In the genomic region with DNA sequence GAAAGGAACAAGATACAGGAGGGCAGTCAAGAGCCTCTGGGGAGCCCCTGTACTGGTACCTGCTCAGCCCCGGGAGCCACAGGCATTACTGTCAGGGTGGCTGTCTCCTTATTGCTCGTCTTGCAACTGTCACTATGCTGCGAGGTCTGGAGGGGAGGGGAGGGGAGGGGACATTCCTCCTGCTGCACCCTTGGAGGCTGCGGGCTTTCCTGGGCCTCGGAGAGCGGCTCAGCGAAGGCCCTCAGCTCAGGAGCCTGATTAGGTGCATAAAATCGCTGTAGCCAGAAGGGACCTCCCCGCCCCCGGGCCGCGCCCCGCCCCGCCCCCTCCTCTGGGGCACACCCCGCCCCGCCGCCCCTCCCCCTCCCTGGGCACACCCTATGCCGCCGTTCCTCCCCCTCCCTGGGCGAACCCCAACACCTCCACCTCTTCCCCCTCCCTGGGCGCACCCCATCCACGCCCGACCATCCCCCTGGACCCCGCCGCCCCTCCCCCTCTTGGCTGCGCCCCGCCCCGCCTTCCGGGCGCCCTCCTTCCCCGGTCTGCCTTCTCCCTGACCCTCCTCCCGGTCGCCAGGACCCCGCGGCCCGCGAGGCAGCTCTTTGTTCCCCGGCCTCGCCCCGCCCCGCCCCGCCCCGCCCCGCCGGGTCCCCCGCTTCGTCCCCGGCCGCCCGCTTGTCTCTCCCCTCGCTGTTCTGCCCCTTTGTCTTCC, we compare ENCODE assay signal across 8 cellular contexts. TPM values are rescaled to one million over a fixed set of nuclear protein-coding genes. Genes with fewer than 3 reads are reported as not detected.
DNase-seq lines count a peak whose midpoint lies in the region; ATAC-seq and TF ChIP-seq lines count a peak whose summit lies in the region.

No MANE protein-coding gene starts in this region.

- H3K4me2 ChIP-seq in OCI-LY1 (ENCODE audit: low read length) (peak overlapping the region; percentile 39), skeletal muscle satellite cell (ENCODE audit: low read length) (peak overlapping the region; percentile 84)

- no peaks in the 10 kb centered on the region for H3F3A ChIP-seq in OCI-LY1 (ENCODE audit: insufficient read depth, low read length)

- H3K4me1 ChIP-seq in OCI-LY1 (ENCODE audit: insufficient read depth, low read length, severe bottlenecking) (no peaks in the 10 kb centered on the region), right atrium auricular region (peaks cover 0 to 33% of the 10 kb centered on the region in 2 donors), skeletal muscle satellite cell (ENCODE audit: control insufficient read depth, insufficient read depth, low read length) (peaks cover 10% of the 10 kb centered on the region)

- no peaks in the 10 kb centered on the region for H3K9me2 ChIP-seq in OCI-LY1 (ENCODE audit: low read depth, low read length)

- no peaks in the 10 kb centered on the region for H3K36me3 Mint-ChIP-seq in activated naive CD4-positive, alpha-beta T cell treated with anti-CD3 and anti-CD28 coated beads, Interleukin-2, amount 50 U/mL, for 72 hours

- H3K27me3 ChIP-seq in OCI-LY1 (ENCODE audit: insufficient read depth, low read length), result no peaks in the 10 kb centered on the region
- H3K27me3 ChIP-seq in right atrium auricular region, result no peaks in the 10 kb centered on the region
- H3K27me3 ChIP-seq in skeletal muscle satellite cell (ENCODE audit: control insufficient read depth, insufficient read depth, low read length), result peaks cover 9% of the 10 kb centered on the region

- H3K9ac ChIP-seq in OCI-LY1 (ENCODE audit: low read length), result no peak overlapping the region
- no peak overlapping the region for H3K9ac ChIP-seq in skeletal muscle satellite cell (ENCODE audit: low read depth, low read length)

- H3K36me3 ChIP-seq in OCI-LY1 (ENCODE audit: insufficient read depth, low read length) (no peaks in the 10 kb centered on the region), right atrium auricular region (no peaks in the 10 kb centered on the region), skeletal muscle satellite cell (ENCODE audit: insufficient read depth, low read length) (no peaks in the 10 kb centered on the region)

- DNase-seq in DMS53 (lab: John Stamatoyannopoulos, UW), result peak; percentile 95
- DNase-seq in activated naive CD4-positive, alpha-beta T cell treated with anti-CD3 and anti-CD28 coated beads, Interleukin-2, amount 50 U/mL, for 72 hours (ENCODE audit: low spot score in 2 of 2), result peak in 1 of 2 donors; percentile 25
- no peak for DNase-seq in right atrium auricular region (ENCODE audit: low spot score)
- DNase-seq in occipital lobe (lab: John Stamatoyannopoulos, UW), result no peak

- H3K9me3 Mint-ChIP-seq in activated naive CD4-positive, alpha-beta T cell treated with anti-CD3 and anti-CD28 coated beads, Interleukin-2, amount 50 U/mL, for 72 hours, result no peaks in the 10 kb centered on the region

- H3K79me2 ChIP-seq in OCI-LY1 (ENCODE audit: insufficient read depth, low read length), result no peaks in the 10 kb centered on the region

- no peak overlapping the region for H2AFZ ChIP-seq in OCI-LY1 (ENCODE audit: low read length)

- H3K27ac Mint-ChIP-seq in activated naive CD4-positive, alpha-beta T cell treated with anti-CD3 and anti-CD28 coated beads, Interleukin-2, amount 50 U/mL, for 72 hours, result peak overlapping the region in 1 of 2 donors; percentile 65

- H3K9me3 ChIP-seq in OCI-LY1 (ENCODE audit: low read length) (no peaks in the 10 kb centered on the region), right atrium auricular region (no peaks in the 10 kb centered on the region), skeletal muscle satellite cell (replicated peaks; ENCODE audit: low read length) (no peaks in the 10 kb centered on the region)

- TF ChIP-seq CTCF in OCI-LY1 (IDR thresholded peaks at IDR 0.05; ENCODE audit: low read length), result no peak
- TF ChIP-seq CTCF in right atrium auricular region (IDR thresholded peaks at IDR 0.05), result no peak

- H4K20me1 ChIP-seq in OCI-LY1 (ENCODE audit: insufficient read depth, low read length), result no peaks in the 10 kb centered on the region

- no peak overlapping the region for H3K27ac ChIP-seq in OCI-LY1 (ENCODE audit: low read depth, low read length, poor library complexity, severe bottlenecking)
- H3K27ac ChIP-seq in right atrium auricular region, result peak overlapping the region in 1 of 2 donors; percentile 39

- ATAC-seq in activated naive CD4-positive, alpha-beta T cell treated with anti-CD3 and anti-CD28 coated beads, Interleukin-2, amount 50 U/mL, for 72 hours, result peak; percentile 64 to 65
- ATAC-seq in HG03442 (IDR thresholded peaks at IDR 0.05; ENCODE audit: unreplicated experiment) (no peak), GM19035 (IDR thresholded peaks at IDR 0.05; ENCODE audit: unreplicated experiment) (no peak)

- H3K4me3 ChIP-seq in OCI-LY1 (ENCODE audit: low read depth, low read length, poor library complexity, severe bottlenecking), result peak overlapping the region; percentile 24
- H3K4me3 ChIP-seq in right atrium auricular region, result peak overlapping the region; percentile 44 to 59
- peak overlapping the region; percentile 65 for H3K4me3 ChIP-seq in skeletal muscle satellite cell (ENCODE audit: low read length)

RNA-seq across cellular contexts. Expression of a gene that starts 35.5 kb away (rescaled TPM):
- total RNA-seq in activated naive CD4-positive, alpha-beta T cell treated with anti-CD3 and anti-CD28 coated beads, Interleukin-2, amount 50 U/mL, for 72 hours, result 1 to 10 TPM; 1.1 to 1.6 TPM
- 1 to 10 TPM; 3.1 to 8.5 TPM for total RNA-seq in right atrium auricular region
- 5.2 and 5.3 TPM in 2 replicates for total RNA-seq in skeletal muscle satellite cell (2012; rRNA removed)
- 14.3 TPM for total RNA-seq in occipital lobe

Comparison
In these comparisons a context has a peak if more than half of its experiments do, and no peak if none do; other contexts are left out.
1. ATAC-seq: peak in activated naive CD4-positive, alpha-beta T cell treated with anti-CD3 and anti-CD28 coated beads, Interleukin-2, amount 50 U/mL, for 72 hours (2 of 2); none in HG03442 (single experiment) and GM19035 (single experiment).
2. Peak in every context shown above with its lines, with median percentiles within 50 percentile points of each other: H3K4me3 ChIP-seq.